Comparison of ENCODE assay signal across 9 cellular contexts in genomic region chr12:27940756-27941402, GRCh38. TPM values are rescaled to one million over a fixed set of nuclear protein-coding genes. Genes with fewer than 3 reads are reported as not detected.
DNase-seq lines count a peak whose midpoint lies in the region; ATAC-seq and TF ChIP-seq lines count a peak whose summit lies in the region.
"Had no signal": no experiment of that assay in that cellular context is flagged by ENCODE, and none has a peak within 500 bp of the region (broad histone marks: within the 10 kb centered on the region; RNA-seq: fewer than 3 reads in every experiment).

No MANE protein-coding gene starts in this region.

- POLR2A ChIA-PET in activated CD4-positive, alpha-beta T cell treated with anti-CD3 and anti-CD28 coated beads, Interleukin-2, amount 10 ng/mL, durations not matched to agents 7 days and 5 days (lab: Charles Lee) = no interaction called here

- H3K4me1 Mint-ChIP-seq in activated CD4-positive, alpha-beta T cell treated with anti-CD3 and anti-CD28 coated beads, Interleukin-2, amount 10 ng/mL, durations not matched to agents 7 days and 5 days = no peaks in the 10 kb centered on the region

- intact Hi-C loops in lower lobe of right lung (cut with DNase I) = no loop called here

- DNase-seq in BE2C (peak; percentile 70), GM19238 (ENCODE audit: insufficient read length, low spot score) (peak; percentile 27), NCI-H526 treated with DMSO at 0.1 percent for 48 hours (lab: John Stamatoyannopoulos, UW) (peak; percentile 41), dermis microvascular lymphatic vessel endothelial cell (ENCODE audit: low read depth in 2 of 2) (peak; percentile 57 to 79), lower lobe of right lung (peak; percentile 67)
- peak; percentile 69 for DNase-seq in activated CD4-positive, alpha-beta T cell treated with anti-CD3 and anti-CD28 coated beads, Interleukin-2, amount 10 ng/mL, durations not matched to agents 7 days and 5 days
- peak; percentile 31 for DNase-seq in stimulated activated CD8-positive, alpha-beta memory T cell treated with anti-CD3 and anti-CD28 coated beads, Interleukin-15, amount 100 ng/mL, for 24 hours (ENCODE audit: low read depth)

- TF ChIP-seq CTCF in BE2C (IDR thresholded peaks at IDR 0.05; ENCODE audit: low read depth, low read length) (peak; percentile 97), lower lobe of right lung (IDR thresholded peaks at IDR 0.05) (peak; percentile 75)

- H3K36me3 Mint-ChIP-seq in activated CD4-positive, alpha-beta T cell treated with anti-CD3 and anti-CD28 coated beads, Interleukin-2, amount 10 ng/mL, durations not matched to agents 7 days and 5 days (ENCODE audit: low read depth) = no peaks in the 10 kb centered on the region
- H3K36me3 Mint-ChIP-seq: IgD-negative memory B cell had no signal

- no peaks in the 10 kb centered on the region for H3K9me3 ChIP-seq in BE2C
- no peaks in the 10 kb centered on the region for H3K9me3 ChIP-seq in lower lobe of right lung

- ATAC-seq in HG03432 (IDR thresholded peaks at IDR 0.05; ENCODE audit: unreplicated experiment) (peak; percentile 90), lower lobe of right lung (peak; percentile 80 to 81)

- H3K4me3 ChIP-seq in BE2C (ENCODE audit: low read depth, low read length) (no peak overlapping the region), lower lobe of right lung (no peak overlapping the region)

- peaks cover 19% of the 10 kb centered on the region for H3K27me3 Mint-ChIP-seq in activated CD4-positive, alpha-beta T cell treated with anti-CD3 and anti-CD28 coated beads, Interleukin-2, amount 10 ng/mL, durations not matched to agents 7 days and 5 days

- H3K27ac ChIP-seq in lower lobe of right lung = no peak overlapping the region

- no peaks in the 10 kb centered on the region for H3K9me3 Mint-ChIP-seq in activated CD4-positive, alpha-beta T cell treated with anti-CD3 and anti-CD28 coated beads, Interleukin-2, amount 10 ng/mL, durations not matched to agents 7 days and 5 days
- H3K9me3 Mint-ChIP-seq: IgD-negative memory B cell had no signal

- H3K27me3 ChIP-seq in BE2C = peaks cover 9% of the 10 kb centered on the region
- no peaks in the 10 kb centered on the region for H3K27me3 ChIP-seq in lower lobe of right lung (ENCODE audit: low read depth)

- no peak overlapping the region for H3K27ac Mint-ChIP-seq in activated CD4-positive, alpha-beta T cell treated with anti-CD3 and anti-CD28 coated beads, Interleukin-2, amount 10 ng/mL, durations not matched to agents 7 days and 5 days
- H3K27ac Mint-ChIP-seq: IgD-negative memory B cell had no signal

- H3K4me1 ChIP-seq in BE2C (no peaks in the 10 kb centered on the region), lower lobe of right lung (no peaks in the 10 kb centered on the region)

- CTCF ChIA-PET in activated CD4-positive, alpha-beta T cell treated with anti-CD3 and anti-CD28 coated beads, Interleukin-2, amount 10 ng/mL, durations not matched to agents 7 days and 5 days (lab: Charles Lee) = interaction anchor here (0.5 to 0.7 kb wide), 4 partner anchors 39 to 213 kb away, joined by 3 to 4 read pairs (median 3); no protein-coding TSS in a partner anchor

- no peak overlapping the region for H3K4me3 Mint-ChIP-seq in activated CD4-positive, alpha-beta T cell treated with anti-CD3 and anti-CD28 coated beads, Interleukin-2, amount 10 ng/mL, durations not matched to agents 7 days and 5 days
- H3K4me3 Mint-ChIP-seq: IgD-negative memory B cell had no signal

- no peaks in the 10 kb centered on the region for H3K36me3 ChIP-seq in BE2C
- H3K36me3 ChIP-seq in lower lobe of right lung = no peaks in the 10 kb centered on the region

RNA-seq across cellular contexts. Expression of gene PTHLH, which starts 31.7 kb away (rescaled TPM):
- not detected for polyA plus RNA-seq in BE2C (2012; ENCODE audit: insufficient read depth, insufficient read length, low read depth)
- not detected for total RNA-seq in activated CD4-positive, alpha-beta T cell treated with anti-CD3 and anti-CD28 coated beads, Interleukin-2, amount 10 ng/mL, durations not matched to agents 7 days and 5 days
- total RNA-seq in dermis microvascular lymphatic vessel endothelial cell (under 0.01 TPM in 1 of 2 replicates, not detected in the other), lower lobe of right lung (0.21 TPM)
- polyA plus RNA-seq: IgD-negative memory B cell had no signal
